In the genomic region with DNA sequence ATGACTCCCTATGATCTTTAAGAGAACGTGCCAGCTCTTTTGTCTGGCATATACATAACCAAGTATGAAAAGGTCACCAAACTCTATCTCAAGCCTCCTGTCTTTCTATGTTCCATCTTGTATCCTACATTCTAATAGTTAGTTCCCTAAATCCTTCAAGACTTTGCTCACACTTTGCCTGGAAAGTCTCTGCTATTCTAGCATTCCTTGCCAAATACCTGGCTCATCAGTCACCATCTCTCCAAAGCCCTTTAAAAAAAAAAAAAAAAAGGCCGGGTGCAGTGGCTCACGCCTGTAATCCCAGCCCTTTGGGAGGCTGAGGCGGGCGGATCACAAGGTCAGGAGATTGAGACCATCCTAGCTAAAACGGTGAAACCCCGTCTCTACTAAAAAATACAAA, we compare ENCODE assay signal across 11 cellular contexts. TPM values are rescaled to one million over a fixed set of nuclear protein-coding genes. Genes with fewer than 3 reads are reported as not detected.
"Had no signal": no experiment of that assay in that cellular context is flagged by ENCODE, and none has a peak within 500 bp of the region (broad histone marks: within the 10 kb centered on the region; RNA-seq: fewer than 3 reads in every experiment).

No MANE protein-coding gene starts in this region.

RNA-seq across cellular contexts. Expression of a gene that starts 48.8 kb away (rescaled TPM):
- total RNA-seq: activated CD4-positive, alpha-beta memory T cell treated with anti-CD3 and anti-CD28 coated beads, Interleukin-2, amount 10 ng/mL, durations not matched to agents 7 days and 5 days; activated CD8-positive, alpha-beta T cell treated with anti-CD3 and anti-CD28 coated beads, Interleukin-2, amount 10 ng/mL, durations not matched to agents 7 days and 5 days; cerebellum; T-cell; T-helper 17 cell had no signal

RNA-seq across cellular contexts. Expression of a gene that starts 56.3 kb away (rescaled TPM):
- total RNA-seq: activated T-helper 2 cell treated with anti-CD3 and anti-CD28 coated beads, Interferon-gamma antibody, Interleukin-2, Interleukin-4, amounts not matched to agents 10 μg/mL and 5 μg/mL and 100 μg/mL, durations not matched to agents 14 hours and 24 hours and 36 hours; body of pancreas; cardiac septum; cerebellum; T-helper 1 cell treated with Interleukin-12 subunit alpha and Interleukin-12 subunit beta and Interleukin-4 antibody, amounts not matched to agents 30 ng/mL and 1 ng/mL, for 36 hours; WTC11 had no signal
- polyA plus RNA-seq: adipose tissue had no signal
